1 cellular context compared by ENCODE assay signal in the genomic region with DNA sequence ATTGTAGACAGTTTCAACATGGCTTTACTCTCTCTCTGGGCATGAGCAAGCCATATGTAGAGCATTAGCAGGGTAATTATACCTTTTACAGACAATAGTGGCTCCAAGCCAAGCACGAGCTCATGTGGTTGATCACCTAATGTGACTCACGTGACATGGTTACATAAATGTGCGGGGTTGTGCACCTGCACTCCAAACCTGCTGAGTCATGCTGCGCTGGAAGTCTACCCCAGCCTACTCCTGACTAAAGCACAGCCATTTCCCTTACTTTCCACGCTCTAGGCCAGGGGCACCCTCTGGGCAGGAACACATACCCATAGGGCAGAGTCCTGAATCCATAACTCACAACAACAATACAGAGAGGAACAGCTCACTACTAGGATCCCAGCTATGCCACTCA.
TF ChIP-seq lines count a peak whose summit lies in the region.

No MANE protein-coding gene starts in this region.

TF ChIP-seq in GM23338, 12 proteins besides CTCF, POLR2A, EP300 and RAD21:
- TF ChIP-seq, protein P1, sequence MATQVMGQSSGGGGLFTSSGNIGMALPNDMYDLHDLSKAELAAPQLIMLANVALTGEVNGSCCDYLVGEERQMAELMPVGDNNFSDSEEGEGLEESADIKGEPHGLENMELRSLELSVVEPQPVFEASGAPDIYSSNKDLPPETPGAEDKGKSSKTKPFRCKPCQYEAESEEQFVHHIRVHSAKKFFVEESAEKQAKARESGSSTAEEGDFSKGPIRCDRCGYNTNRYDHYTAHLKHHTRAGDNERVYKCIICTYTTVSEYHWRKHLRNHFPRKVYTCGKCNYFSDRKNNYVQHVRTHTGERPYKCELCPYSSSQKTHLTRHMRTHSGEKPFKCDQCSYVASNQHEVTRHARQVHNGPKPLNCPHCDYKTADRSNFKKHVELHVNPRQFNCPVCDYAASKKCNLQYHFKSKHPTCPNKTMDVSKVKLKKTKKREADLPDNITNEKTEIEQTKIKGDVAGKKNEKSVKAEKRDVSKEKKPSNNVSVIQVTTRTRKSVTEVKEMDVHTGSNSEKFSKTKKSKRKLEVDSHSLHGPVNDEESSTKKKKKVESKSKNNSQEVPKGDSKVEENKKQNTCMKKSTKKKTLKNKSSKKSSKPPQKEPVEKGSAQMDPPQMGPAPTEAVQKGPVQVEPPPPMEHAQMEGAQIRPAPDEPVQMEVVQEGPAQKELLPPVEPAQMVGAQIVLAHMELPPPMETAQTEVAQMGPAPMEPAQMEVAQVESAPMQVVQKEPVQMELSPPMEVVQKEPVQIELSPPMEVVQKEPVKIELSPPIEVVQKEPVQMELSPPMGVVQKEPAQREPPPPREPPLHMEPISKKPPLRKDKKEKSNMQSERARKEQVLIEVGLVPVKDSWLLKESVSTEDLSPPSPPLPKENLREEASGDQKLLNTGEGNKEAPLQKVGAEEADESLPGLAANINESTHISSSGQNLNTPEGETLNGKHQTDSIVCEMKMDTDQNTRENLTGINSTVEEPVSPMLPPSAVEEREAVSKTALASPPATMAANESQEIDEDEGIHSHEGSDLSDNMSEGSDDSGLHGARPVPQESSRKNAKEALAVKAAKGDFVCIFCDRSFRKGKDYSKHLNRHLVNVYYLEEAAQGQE (IDR thresholded peaks at IDR 0.05; ENCODE audit: unreplicated experiment) = no peak
- TF ChIP-seq CREB1 (CRISPR knock-in tag; IDR thresholded peaks at IDR 0.05; ENCODE audit: low read depth) (no peak), STAT1 (IDR thresholded peaks at IDR 0.05; ENCODE audit: unreplicated experiment) (no peak), POLR2AphosphoS5 (IDR thresholded peaks at IDR 0.05; ENCODE audit: low read depth) (no peak), JUNB (IDR thresholded peaks at IDR 0.05; ENCODE audit: unreplicated experiment) (no peak), ZNF331 (CRISPR knock-in tag; IDR thresholded peaks at IDR 0.05; ENCODE audit: low read depth) (no peak), NANOG (IDR thresholded peaks at IDR 0.05; ENCODE audit: borderline replicate concordance) (no peak), ZNF114 (CRISPR knock-in tag; IDR thresholded peaks at IDR 0.05) (no peak), EZH2 (IDR thresholded peaks at IDR 0.05; ENCODE audit: low read depth, unreplicated experiment) (no peak)
- TF ChIP-seq, protein P2, sequence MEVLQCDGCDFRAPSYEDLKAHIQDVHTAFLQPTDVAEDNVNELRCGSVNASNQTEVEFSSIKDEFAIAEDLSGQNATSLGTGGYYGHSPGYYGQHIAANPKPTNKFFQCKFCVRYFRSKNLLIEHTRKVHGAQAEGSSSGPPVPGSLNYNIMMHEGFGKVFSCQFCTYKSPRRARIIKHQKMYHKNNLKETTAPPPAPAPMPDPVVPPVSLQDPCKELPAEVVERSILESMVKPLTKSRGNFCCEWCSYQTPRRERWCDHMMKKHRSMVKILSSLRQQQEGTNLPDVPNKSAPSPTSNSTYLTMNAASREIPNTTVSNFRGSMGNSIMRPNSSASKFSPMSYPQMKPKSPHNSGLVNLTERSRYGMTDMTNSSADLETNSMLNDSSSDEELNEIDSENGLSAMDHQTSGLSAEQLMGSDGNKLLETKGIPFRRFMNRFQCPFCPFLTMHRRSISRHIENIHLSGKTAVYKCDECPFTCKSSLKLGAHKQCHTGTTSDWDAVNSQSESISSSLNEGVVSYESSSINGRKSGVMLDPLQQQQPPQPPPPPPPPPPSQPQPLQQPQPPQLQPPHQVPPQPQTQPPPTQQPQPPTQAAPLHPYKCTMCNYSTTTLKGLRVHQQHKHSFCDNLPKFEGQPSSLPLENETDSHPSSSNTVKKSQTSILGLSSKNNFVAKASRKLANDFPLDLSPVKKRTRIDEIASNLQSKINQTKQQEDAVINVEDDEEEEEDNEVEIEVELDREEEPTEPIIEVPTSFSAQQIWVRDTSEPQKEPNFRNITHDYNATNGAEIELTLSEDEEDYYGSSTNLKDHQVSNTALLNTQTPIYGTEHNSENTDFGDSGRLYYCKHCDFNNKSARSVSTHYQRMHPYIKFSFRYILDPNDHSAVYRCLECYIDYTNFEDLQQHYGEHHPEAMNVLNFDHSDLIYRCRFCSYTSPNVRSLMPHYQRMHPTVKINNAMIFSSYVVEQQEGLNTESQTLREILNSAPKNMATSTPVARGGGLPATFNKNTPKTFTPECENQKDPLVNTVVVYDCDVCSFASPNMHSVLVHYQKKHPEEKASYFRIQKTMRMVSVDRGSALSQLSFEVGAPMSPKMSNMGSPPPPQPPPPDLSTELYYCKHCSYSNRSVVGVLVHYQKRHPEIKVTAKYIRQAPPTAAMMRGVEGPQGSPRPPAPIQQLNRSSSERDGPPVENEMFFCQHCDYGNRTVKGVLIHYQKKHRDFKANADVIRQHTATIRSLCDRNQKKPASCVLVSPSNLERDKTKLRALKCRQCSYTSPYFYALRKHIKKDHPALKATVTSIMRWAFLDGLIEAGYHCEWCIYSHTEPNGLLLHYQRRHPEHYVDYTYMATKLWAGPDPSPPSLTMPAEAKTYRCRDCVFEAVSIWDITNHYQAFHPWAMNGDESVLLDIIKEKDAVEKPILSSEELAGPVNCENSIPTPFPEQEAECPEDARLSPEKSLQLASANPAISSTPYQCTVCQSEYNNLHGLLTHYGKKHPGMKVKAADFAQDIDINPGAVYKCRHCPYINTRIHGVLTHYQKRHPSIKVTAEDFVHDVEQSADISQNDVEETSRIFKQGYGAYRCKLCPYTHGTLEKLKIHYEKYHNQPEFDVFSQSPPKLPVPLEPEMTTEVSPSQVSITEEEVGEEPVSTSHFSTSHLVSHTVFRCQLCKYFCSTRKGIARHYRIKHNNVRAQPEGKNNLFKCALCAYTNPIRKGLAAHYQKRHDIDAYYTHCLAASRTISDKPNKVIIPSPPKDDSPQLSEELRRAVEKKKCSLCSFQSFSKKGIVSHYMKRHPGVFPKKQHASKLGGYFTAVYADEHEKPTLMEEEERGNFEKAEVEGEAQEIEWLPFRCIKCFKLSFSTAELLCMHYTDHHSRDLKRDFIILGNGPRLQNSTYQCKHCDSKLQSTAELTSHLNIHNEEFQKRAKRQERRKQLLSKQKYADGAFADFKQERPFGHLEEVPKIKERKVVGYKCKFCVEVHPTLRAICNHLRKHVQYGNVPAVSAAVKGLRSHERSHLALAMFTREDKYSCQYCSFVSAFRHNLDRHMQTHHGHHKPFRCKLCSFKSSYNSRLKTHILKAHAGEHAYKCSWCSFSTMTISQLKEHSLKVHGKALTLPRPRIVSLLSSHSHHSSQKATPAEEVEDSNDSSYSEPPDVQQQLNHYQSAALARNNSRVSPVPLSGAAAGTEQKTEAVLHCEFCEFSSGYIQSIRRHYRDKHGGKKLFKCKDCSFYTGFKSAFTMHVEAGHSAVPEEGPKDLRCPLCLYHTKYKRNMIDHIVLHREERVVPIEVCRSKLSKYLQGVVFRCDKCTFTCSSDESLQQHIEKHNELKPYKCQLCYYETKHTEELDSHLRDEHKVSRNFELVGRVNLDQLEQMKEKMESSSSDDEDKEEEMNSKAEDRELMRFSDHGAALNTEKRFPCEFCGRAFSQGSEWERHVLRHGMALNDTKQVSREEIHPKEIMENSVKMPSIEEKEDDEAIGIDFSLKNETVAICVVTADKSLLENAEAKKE (CRISPR knock-in tag; IDR thresholded peaks at IDR 0.05) = no peak
- TF ChIP-seq, protein P3, sequence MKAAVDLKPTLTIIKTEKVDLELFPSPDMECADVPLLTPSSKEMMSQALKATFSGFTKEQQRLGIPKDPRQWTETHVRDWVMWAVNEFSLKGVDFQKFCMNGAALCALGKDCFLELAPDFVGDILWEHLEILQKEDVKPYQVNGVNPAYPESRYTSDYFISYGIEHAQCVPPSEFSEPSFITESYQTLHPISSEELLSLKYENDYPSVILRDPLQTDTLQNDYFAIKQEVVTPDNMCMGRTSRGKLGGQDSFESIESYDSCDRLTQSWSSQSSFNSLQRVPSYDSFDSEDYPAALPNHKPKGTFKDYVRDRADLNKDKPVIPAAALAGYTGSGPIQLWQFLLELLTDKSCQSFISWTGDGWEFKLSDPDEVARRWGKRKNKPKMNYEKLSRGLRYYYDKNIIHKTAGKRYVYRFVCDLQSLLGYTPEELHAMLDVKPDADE (IDR thresholded peaks at IDR 0.05) = no peak
